Comparison of ENCODE assay signal across 9 cellular contexts in genomic region chr22:29245626-29246385, GRCh38.
DNase-seq lines count a peak whose midpoint lies in the region; ATAC-seq and TF ChIP-seq lines count a peak whose summit lies in the region.
"Had no signal": no experiment of that assay in that cellular context is flagged by ENCODE, and none has a peak within 500 bp of the region (broad histone marks: within the 10 kb centered on the region; RNA-seq: fewer than 3 reads in every experiment).

No MANE protein-coding gene starts in this region.

- DNase-seq in NCI-H2081 (lab: John Stamatoyannopoulos, UW) (peak; percentile 26 to 40), NCI-H2081 treated with DMSO at 0.1 percent for 48 hours (lab: John Stamatoyannopoulos, UW) (no peak), MM.1S (peak; percentile 81), anterior cingulate cortex (lab: John Stamatoyannopoulos, UW) (peak in 53 of 58 donors; percentile 13 to 84 (median 46)), hippocampal formation (lab: John Stamatoyannopoulos, UW) (peak; percentile 36 to 58)
- DNase-seq in T-helper 2 cell treated with Interferon-gamma antibody and Interleukin-4, amounts not matched to agents 5 μg/mL and 100 μg/mL, for 36 hours (ENCODE audit: low spot score), result peak; percentile 55
- peak; percentile 35 to 66 for DNase-seq in stimulated activated CD4-positive, alpha-beta T cell treated with anti-CD3 and anti-CD28 coated beads, Interleukin-12 subunit alpha, Interleukin-12 subunit beta, amount 100 ng/mL, for 24 hours (ENCODE audit: low read depth in 2 of 2)

- peaks cover 22% of the 10 kb centered on the region for H3K9me3 Mint-ChIP-seq in T-helper 2 cell treated with Interferon-gamma antibody and Interleukin-4, amounts not matched to agents 5 μg/mL and 100 μg/mL, for 36 hours

- no peaks in the 10 kb centered on the region for H3K36me3 Mint-ChIP-seq in T-helper 2 cell treated with Interferon-gamma antibody and Interleukin-4, amounts not matched to agents 5 μg/mL and 100 μg/mL, for 36 hours (ENCODE audit: low read depth)

- H3K4me1 ChIP-seq in MM.1S (ENCODE audit: low read length), result peaks cover 22% of the 10 kb centered on the region

- no peaks in the 10 kb centered on the region for H3F3A ChIP-seq in MM.1S (ENCODE audit: insufficient read depth, low read length)

- 0 out of 2 replicates have a peak overlapping the region, but pooled peaks have one; percentile 35 for H2AFZ ChIP-seq in MM.1S (ENCODE audit: low read length)

- no peak for ATAC-seq in GM21367 (IDR thresholded peaks at IDR 0.05; ENCODE audit: unreplicated experiment)

- no peaks in the 10 kb centered on the region for H3K4me1 Mint-ChIP-seq in T-helper 2 cell treated with Interferon-gamma antibody and Interleukin-4, amounts not matched to agents 5 μg/mL and 100 μg/mL, for 36 hours (ENCODE audit: low read depth)

- no peak overlapping the region for H3K4me3 Mint-ChIP-seq in T-helper 2 cell treated with Interferon-gamma antibody and Interleukin-4, amounts not matched to agents 5 μg/mL and 100 μg/mL, for 36 hours

- H3K9ac ChIP-seq in MM.1S (ENCODE audit: low read length), result no peak overlapping the region
- H3K9ac ChIP-seq: BLaER1 treated with 17β-estradiol and CSF1 and Interleukin-3, amounts not matched to agents 10 nM and 100 nM had no signal

- no peaks in the 10 kb centered on the region for H3K27me3 ChIP-seq in MM.1S (replicated peaks; ENCODE audit: insufficient read depth, low read length)

- H3K27ac ChIP-seq in MM.1S (ENCODE audit: low read length), result no peak overlapping the region
- H3K27ac ChIP-seq: BLaER1 treated with 17β-estradiol and CSF1 and Interleukin-3, amounts not matched to agents 10 nM and 100 nM had no signal

- TF ChIP-seq CTCF in MM.1S (IDR thresholded peaks at IDR 0.05; ENCODE audit: low read length), result peak; percentile 98

- H3K36me3 ChIP-seq in MM.1S (replicated peaks; ENCODE audit: insufficient read depth, low read length), result no peaks in the 10 kb centered on the region
- H3K36me3 ChIP-seq: BLaER1 treated with 17β-estradiol and CSF1 and Interleukin-3, amounts not matched to agents 10 nM and 100 nM had no signal

- H3K9me3 ChIP-seq in MM.1S (replicated peaks; ENCODE audit: insufficient read depth, low read length), result no peaks in the 10 kb centered on the region

- H3K27ac Mint-ChIP-seq in T-helper 2 cell treated with Interferon-gamma antibody and Interleukin-4, amounts not matched to agents 5 μg/mL and 100 μg/mL, for 36 hours, result no peak overlapping the region

- H3K4me2 ChIP-seq in MM.1S (ENCODE audit: low read depth, low read length), result no peak overlapping the region
- H3K4me2 ChIP-seq: BLaER1 treated with 17β-estradiol and CSF1 and Interleukin-3, amounts not matched to agents 10 nM and 100 nM had no signal

- H3K4me3 ChIP-seq in MM.1S (ENCODE audit: low read length), result no peak overlapping the region
- H3K4me3 ChIP-seq: BLaER1 treated with 17β-estradiol and CSF1 and Interleukin-3, amounts not matched to agents 10 nM and 100 nM had no signal

- no peaks in the 10 kb centered on the region for H4K20me1 ChIP-seq in MM.1S (ENCODE audit: insufficient read depth, low read length)

- H3K79me2 ChIP-seq in MM.1S (ENCODE audit: low read length), result no peaks in the 10 kb centered on the region

- H3K27me3 Mint-ChIP-seq in T-helper 2 cell treated with Interferon-gamma antibody and Interleukin-4, amounts not matched to agents 5 μg/mL and 100 μg/mL, for 36 hours (ENCODE audit: low read depth), result peaks cover 25% of the 10 kb centered on the region

- no peaks in the 10 kb centered on the region for H3K9me2 ChIP-seq in MM.1S (replicated peaks; ENCODE audit: insufficient read depth, low read length)
